In the genomic region with DNA sequence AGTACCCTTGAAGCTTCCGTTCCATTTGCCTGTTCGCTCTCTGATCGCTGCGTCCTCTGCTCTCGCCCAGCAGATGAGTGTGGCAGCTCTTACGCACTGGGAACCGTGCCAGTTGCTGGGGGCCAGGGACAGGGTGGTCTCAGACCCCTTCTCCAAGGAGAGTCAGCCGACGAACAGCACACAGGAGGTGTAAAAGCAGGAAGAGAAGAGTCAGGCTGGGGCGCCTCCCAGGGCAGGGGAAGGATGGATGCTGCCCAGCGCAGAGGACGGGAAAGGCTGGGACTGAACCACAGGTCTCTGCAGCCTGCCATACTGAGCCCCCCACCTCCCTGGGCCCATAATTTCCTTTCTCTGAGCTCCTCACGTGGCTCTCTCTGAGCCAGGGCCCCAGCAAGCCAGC, we compare ENCODE assay signal across 21 cellular contexts.
"Had no signal": no experiment of that assay in that cellular context is flagged by ENCODE, and none has a peak within 500 bp of the region (broad histone marks: within the 10 kb centered on the region; RNA-seq: fewer than 3 reads in every experiment).

No MANE protein-coding gene starts in this region.

- H3K27me3 Mint-ChIP-seq: activated B cell treated with CpG ODN at 0.5 μM for 24 hours; activated CD4-positive, alpha-beta T cell treated with anti-CD3 and anti-CD28 coated beads for 36 hours had no signal

- H3K27ac ChIP-seq: breast epithelium, colonic mucosa, epithelial cell of prostate, lower lobe of right lung, vagina had no signal

- H3K9me3 Mint-ChIP-seq: activated B cell treated with CpG ODN at 0.5 μM for 24 hours had no signal

- ATAC-seq: activated CD4-positive, alpha-beta T cell treated with anti-CD3 and anti-CD28 coated beads for 36 hours; activated naive CD4-positive, alpha-beta T cell treated with anti-CD3 and anti-CD28 coated beads, Interleukin-2, amount 50 U/mL, for 72 hours; lower lobe of right lung; natural killer cell; sciatic nerve; stimulated activated naive B cell treated with anti-CD40 and anti-IgM and Interleukin-4, amounts not matched to agents 10 μg/mL and 1 μg/mL and 100 μg/mL, for 72 hours had no signal

- FAIRE-seq: kidney, small intestine had no signal

- H3K4me3 ChIP-seq: breast epithelium, colonic mucosa, lower lobe of right lung, vagina had no signal

- H3K27me3 ChIP-seq: breast epithelium, colonic mucosa, vagina had no signal

- H3K36me3 ChIP-seq: breast epithelium, colonic mucosa, lower lobe of right lung, vagina had no signal

- H3K4me1 Mint-ChIP-seq: activated B cell treated with CpG ODN at 0.5 μM for 24 hours; activated CD4-positive, alpha-beta T cell treated with anti-CD3 and anti-CD28 coated beads for 36 hours; stimulated activated naive B cell treated with anti-CD40 and anti-IgM and Interleukin-4, amounts not matched to agents 10 μg/mL and 1 μg/mL and 100 μg/mL, for 72 hours had no signal

- H3K4me1 ChIP-seq: breast epithelium, colonic mucosa, lower lobe of right lung, vagina had no signal

- H3K9me3 ChIP-seq: breast epithelium, colonic mucosa, lower lobe of right lung, vagina had no signal

- H3K27ac Mint-ChIP-seq: activated B cell treated with CpG ODN at 0.5 μM for 24 hours; activated CD4-positive, alpha-beta T cell treated with anti-CD3 and anti-CD28 coated beads for 36 hours; activated naive CD4-positive, alpha-beta T cell treated with anti-CD3 and anti-CD28 coated beads, Interleukin-2, amount 50 U/mL, for 72 hours; natural killer cell; stimulated activated naive B cell treated with anti-CD40 and anti-IgM and Interleukin-4, amounts not matched to agents 10 μg/mL and 1 μg/mL and 100 μg/mL, for 72 hours had no signal

- H3K4me3 Mint-ChIP-seq: activated B cell treated with CpG ODN at 0.5 μM for 24 hours; activated CD4-positive, alpha-beta T cell treated with anti-CD3 and anti-CD28 coated beads for 36 hours; central memory CD8-positive, alpha-beta T cell; natural killer cell; stimulated activated naive B cell treated with anti-CD40 and anti-IgM and Interleukin-4, amounts not matched to agents 10 μg/mL and 1 μg/mL and 100 μg/mL, for 72 hours had no signal

- DNase-seq: activated B cell treated with CpG ODN at 0.5 μM for 24 hours; activated CD4-positive, alpha-beta T cell treated with anti-CD3 and anti-CD28 coated beads for 36 hours; activated CD4-positive, alpha-beta T cell treated with anti-CD3 and anti-CD28 coated beads, Interleukin-2, amount 50 U/mL, for 4 hours; activated gamma-delta T cell treated with Interleukin-2 at 50 U/mL for 16 hours; activated T-cell treated with anti-CD3 and anti-CD28 coated beads for 4 hours; colonic mucosa; kidney; lower lobe of right lung; natural killer cell; nucleus accumbens; small intestine; stimulated activated CD4-positive, alpha-beta T cell treated with anti-CD3 and anti-CD28 coated beads, Interleukin-15, amount 100 ng/mL, for 24 hours; stimulated activated naive B cell treated with anti-CD40 and anti-IgM and Interleukin-4, amounts not matched to agents 10 μg/mL and 1 μg/mL and 100 μg/mL, for 72 hours; T-helper 9 cell; trophoblast cell had no signal

- H3K36me3 Mint-ChIP-seq: activated naive CD4-positive, alpha-beta T cell treated with anti-CD3 and anti-CD28 coated beads, Interleukin-2, amount 50 U/mL, for 72 hours; natural killer cell; stimulated activated naive B cell treated with anti-CD40 and anti-IgM and Interleukin-4, amounts not matched to agents 10 μg/mL and 1 μg/mL and 100 μg/mL, for 72 hours had no signal
